ENCODE assay signal across 14 cellular contexts in the genomic region with DNA sequence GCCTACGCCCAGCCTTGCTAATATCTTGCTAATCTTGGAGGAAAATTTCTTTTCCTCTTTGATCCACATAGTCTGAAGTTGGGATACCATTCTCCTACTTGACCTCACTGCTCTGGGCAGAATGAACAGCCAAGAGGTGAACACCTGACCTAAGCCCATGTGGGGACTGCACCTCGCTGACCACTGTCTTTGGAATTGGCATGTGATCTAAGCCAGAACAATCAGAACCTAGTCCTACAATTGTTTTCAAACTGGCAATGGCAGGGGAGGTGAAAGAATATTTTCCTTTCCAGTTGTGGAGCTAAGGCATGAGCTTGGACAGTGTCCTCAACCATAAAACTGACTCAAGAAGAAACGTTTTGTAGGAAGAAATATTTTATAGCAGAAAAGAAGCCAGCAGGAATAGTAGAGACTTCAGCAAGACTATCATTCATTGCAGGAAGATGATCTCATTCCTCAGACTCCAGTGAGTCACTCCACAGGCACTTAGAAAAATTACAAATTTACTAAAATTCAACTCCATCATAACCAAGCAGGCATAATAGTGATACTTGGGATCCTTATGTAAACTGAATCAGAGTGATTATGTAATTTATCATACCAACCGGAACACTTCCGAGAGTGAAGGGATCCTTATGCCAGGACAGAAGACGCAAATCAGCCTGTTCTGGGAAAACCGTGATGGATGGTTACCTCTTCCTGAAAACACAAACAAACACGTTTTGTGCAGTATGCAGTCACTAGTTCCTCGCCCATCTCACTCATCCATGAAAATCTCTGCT. TPM values are rescaled to one million over a fixed set of nuclear protein-coding genes. Genes with fewer than 3 reads are reported as not detected.
A peak's percentile ranks its signal among the peaks of the same experiment; 100 is the strongest.
DNase-seq lines count a peak whose midpoint lies in the region; ATAC-seq, FAIRE-seq and TF ChIP-seq lines count a peak whose summit lies in the region.
"Had no signal": no experiment of that assay in that cellular context is flagged by ENCODE, and none has a peak within 500 bp of the region (broad histone marks: within the 10 kb centered on the region; RNA-seq: fewer than 3 reads in every experiment).

No MANE protein-coding gene starts in this region.

- CTCF ChIA-PET in IMR-90 (lab: Yijun Ruan, JAX) = no interaction called here

- no peak overlapping the region for H3K9ac ChIP-seq in IMR-90 (ENCODE audit: low read depth, low read length)
- H3K9ac ChIP-seq: BLaER1 had no signal

- FAIRE-seq in pancreas (lab: Jason Lieb, UNC) = no peak

- H2AFZ ChIP-seq in IMR-90 (replicated peaks; ENCODE audit: low read length, poor library complexity) = peak overlapping the region; percentile 24

- no peak for TF ChIP-seq RAD21 in IMR-90 (IDR thresholded peaks at IDR 0.05; ENCODE audit: low read length)

- TF ChIP-seq POLR2A in IMR-90 (IDR thresholded peaks at IDR 0.05; ENCODE audit: low read depth, low read length) = no peak

- dilution Hi-C loops in IMR-90 (cut with HindIII; ENCODE audit: low sequenced_read_pairs, unreplicated experiment) = no loop called here

- H3K18ac ChIP-seq in IMR-90 (ENCODE audit: low read depth, low read length) = no peak overlapping the region

- no peak overlapping the region for H2BK5ac ChIP-seq in IMR-90 (ENCODE audit: low read depth, low read length, poor library complexity, severe bottlenecking)

- no peaks in the 10 kb centered on the region for H3K9me3 ChIP-seq in IMR-90 (ENCODE audit: control insufficient read depth, insufficient read depth, low read length)
- no peaks in the 10 kb centered on the region for H3K9me3 ChIP-seq in lung (ENCODE audit: control insufficient read depth in 2 of 2, insufficient read depth in 1 of 2, low read length in 1 of 2)
- H3K9me3 ChIP-seq in pancreas = no peaks in the 10 kb centered on the region
- H3K9me3 ChIP-seq: BLaER1 had no signal

- H3K4me1 ChIP-seq in IMR-90 (ENCODE audit: control insufficient read depth, insufficient read depth, low read length) = peaks cover 3% of the 10 kb centered on the region; the same call in 1 of the 2 replicates
- H3K4me1 ChIP-seq in lung (ENCODE audit: control insufficient read depth in 2 of 2, insufficient read depth in 2 of 2, low read length in 2 of 2) = no peaks in the 10 kb centered on the region
- H3K4me1 ChIP-seq in pancreas = no peaks in the 10 kb centered on the region

- H4K91ac ChIP-seq in IMR-90 (ENCODE audit: insufficient read depth, low read depth, low read length) = no peak overlapping the region

- H2BK120ac ChIP-seq in IMR-90 (ENCODE audit: low read depth, low read length) = peak overlapping the region; percentile 35; the same call in 1 of the 2 replicates

- peaks cover 3% of the 10 kb centered on the region; the same call in 1 of the 2 replicates for H3K9me1 ChIP-seq in IMR-90 (ENCODE audit: insufficient read depth, low read length)

- H3K27me3 ChIP-seq in IMR-90 (ENCODE audit: control insufficient read depth, insufficient read depth, low read length) = no peaks in the 10 kb centered on the region
- H3K27me3 ChIP-seq in lung (ENCODE audit: control insufficient read depth, insufficient read depth) = no peaks in the 10 kb centered on the region
- peaks cover 0 to 3% (median 0%) of the 10 kb centered on the region in 4 donors for H3K27me3 ChIP-seq in pancreas
- H3K27me3 ChIP-seq: BLaER1 had no signal

- H2AK9ac ChIP-seq in IMR-90 (replicated peaks; ENCODE audit: low read depth, low read length, poor library complexity) = no peak overlapping the region

- no peak overlapping the region; the same call in 2 of the 3 replicates for H2BK15ac ChIP-seq in IMR-90 (ENCODE audit: low read depth, low read length)

- H4K8ac ChIP-seq in IMR-90 (ENCODE audit: low read depth in 2 of 2, low read length in 2 of 2) = no peak overlapping the region

- H3K23ac ChIP-seq in IMR-90 (ENCODE audit: low read depth, low read length) = no peak overlapping the region

- H3K79me1 ChIP-seq in IMR-90 (ENCODE audit: low read depth in 1 of 2, low read length in 2 of 2) = no peaks in the 10 kb centered on the region

- DNase-seq in AG08395 (ENCODE audit: low spot score) = peak; percentile 42
- DNase-seq in IMR-90 = peak; percentile 53
- peak; percentile 74 for DNase-seq in choroid plexus epithelial cell (ENCODE audit: low read depth)
- DNase-seq in lung (ENCODE audit: low spot score) = no peak
- no peak for DNase-seq in pancreas
- DNase-seq in epidermal melanocyte (ENCODE audit: insufficient read length, low spot score) = no peak
- DNase-seq: amygdala, endodermal cell, NCI-H1092 treated with DMSO at 0.1 percent for 48 hours, NCI-H526 treated with DMSO at 0.1 percent for 48 hours had no signal

- BruUV-seq in IMR-90 (replicated peaks; lab: Mats Ljungman, UMichigan) = no TSS peak

- POLR2A ChIA-PET in IMR-90 (lab: Charles Lee; ENCODE audit: unreplicated experiment) = no interaction called here

- peak overlapping the region; percentile 32; the same call in 1 of the 2 replicates for H2BK20ac ChIP-seq in IMR-90 (ENCODE audit: low read depth, low read length)

- H3K56ac ChIP-seq in IMR-90 (ENCODE audit: extremely low read depth, insufficient read depth, low read length) = no peak overlapping the region

- no peaks in the 10 kb centered on the region for H4K20me1 ChIP-seq in IMR-90 (ENCODE audit: insufficient read depth, low read length)
- H4K20me1 ChIP-seq: BLaER1 had no signal

- no peak overlapping the region for H4K5ac ChIP-seq in IMR-90 (ENCODE audit: low read depth, low read length)

- ATAC-seq in IMR-90 (ENCODE audit: low read depth) (peak; percentile 92), lung (ENCODE audit: insufficient read depth, low FRiP score) (peak; percentile 47), pancreas (no peak), GM21360 (IDR thresholded peaks at IDR 0.05; ENCODE audit: unreplicated experiment) (no peak), HG03565 (IDR thresholded peaks at IDR 0.05; ENCODE audit: unreplicated experiment) (no peak)
- ATAC-seq: WTC11 had no signal

- H3K4ac ChIP-seq in IMR-90 (ENCODE audit: low read depth, low read length) = peak overlapping the region; percentile 33; the same call in 1 of the 2 replicates

- H3K36me3 ChIP-seq in IMR-90 (ENCODE audit: control insufficient read depth, insufficient read depth, low read length) (no peaks in the 10 kb centered on the region), lung (ENCODE audit: control insufficient read depth in 2 of 2, insufficient read depth in 2 of 2, low read length in 2 of 2) (no peaks in the 10 kb centered on the region), pancreas (no peaks in the 10 kb centered on the region)
- H3K36me3 ChIP-seq: BLaER1 had no signal

- WGBS in IMR-90 (ENCODE audit: extremely low coverage in 2 of 2, insufficient read length in 1 of 2), 2 experiments = no CpG with 5 or more reads among the region's 9 CpGs
- 60 to 67% methylated on average over 9 of the region's 9 CpGs for WGBS in lung, 2 donors
- 49 to 64% methylated on average over 9 of the region's 9 CpGs for WGBS in pancreas, 2 donors

- H3K14ac ChIP-seq in IMR-90 (replicated peaks; ENCODE audit: low read depth, low read length) = no peak overlapping the region

- H2AK5ac ChIP-seq in IMR-90 (ENCODE audit: low read depth, low read length) = 0 out of 2 replicates have a peak overlapping the region, but pooled peaks have one; percentile 1

- H3K4me3 ChIP-seq in IMR-90 (ENCODE audit: insufficient read depth, low read depth, low read length) = no peak overlapping the region
- H3K4me3 ChIP-seq in choroid plexus epithelial cell (ENCODE audit: low read depth, low read length) = no peak overlapping the region
- no peak overlapping the region for H3K4me3 ChIP-seq in lung
- no peak overlapping the region for H3K4me3 ChIP-seq in pancreas
- H3K4me3 ChIP-seq: BLaER1 had no signal

- intact Hi-C loops in IMR-90 (cut with micrococcal nuclease) = no loop called here
- intact Hi-C loops in pancreas (cut with DNase I) = no loop called here

- H3K4me2 ChIP-seq in IMR-90 (ENCODE audit: low read depth, low read length) = peak overlapping the region; percentile 95; the same call in 1 of the 2 replicates
- H3K4me2 ChIP-seq: BLaER1 had no signal

- in situ Hi-C loops in IMR-90 (cut with MboI; ENCODE audit: low sequenced_read_pairs) = no loop called here

- H3K27ac ChIP-seq in IMR-90 (ENCODE audit: insufficient read depth, low read length) = no peak overlapping the region
- H3K27ac ChIP-seq in lung (ENCODE audit: low read depth in 1 of 2, low read length in 1 of 2) = no peak overlapping the region
- H3K27ac ChIP-seq in pancreas = no peak overlapping the region
- H3K27ac ChIP-seq: BLaER1 had no signal

- TF ChIP-seq CTCF in IMR-90 (conservative IDR thresholded peaks at IDR 0.05; ENCODE audit: low read depth, low read length) (no peak), choroid plexus epithelial cell (conservative IDR thresholded peaks at IDR 0.05; ENCODE audit: low read depth, low read length) (no peak), lung (IDR thresholded peaks at IDR 0.05; ENCODE audit: control extremely low read depth, extremely low read depth) (no peak), pancreas (IDR thresholded peaks at IDR 0.05) (no peak)

TF ChIP-seq in IMR-90, 13 proteins besides CTCF, POLR2A, EP300 and RAD21:
- TF ChIP-seq MAFK (IDR thresholded peaks at IDR 0.05; ENCODE audit: low read depth, low read length) (no peak), FOS (IDR thresholded peaks at IDR 0.05; ENCODE audit: low read depth, low read length) (peak; percentile 35; the same call in 1 of the 2 replicates)

RNA-seq across cellular contexts. Expression of a gene that starts 14.7 kb away (rescaled TPM):
- total RNA-seq in IMR-90 (2012; rRNA removed) = under 0.01 and 0.18 TPM in 2 replicates
- 0.03 TPM in 1 of 2 replicates, not detected in the other for polyA plus RNA-seq in IMR-90 (2012; rRNA removed)
- polyA plus RNA-seq in IMR-90 (2012; cell fraction: cytosol; rRNA removed) = 0.01 TPM in 1 of 2 replicates, not detected in the other
- 0.13 TPM in 1 of 2 replicates, not detected in the other for polyA plus RNA-seq in IMR-90 (2012; cell fraction: nucleus; rRNA removed; ENCODE audit: low replicate concordance)
- total RNA-seq in lung = 10 to 100 TPM in 1 of 2 donors, 1 to 10 TPM in 1; 2.6 to 11.7 TPM
- polyA plus RNA-seq in lung = 1 to 10 TPM; 2.7 to 4.1 TPM
- total RNA-seq in pancreas = 1 to 10 TPM in 1 of 6 donors, under 1 TPM in 4, not detected in 1; 0.28 to 2.6 (median 0.55) TPM
- polyA plus RNA-seq in pancreas = under 1 TPM; 0.11 to 0.19 TPM

Comparison
In these comparisons a context has a peak if more than half of its experiments do, and no peak if none do; other contexts are left out.
1. DNase-seq: peak in AG08395 (single experiment), IMR-90 (single experiment) and choroid plexus epithelial cell (single experiment); none in lung (single experiment), pancreas (0 of 6) and epidermal melanocyte (single experiment).
2. ATAC-seq: peak in IMR-90 (single experiment) and lung (single experiment); none in pancreas (0 of 4), GM21360 (single experiment) and HG03565 (single experiment).